2 cellular contexts compared by ENCODE assay signal in genomic region chr7:5288560-5288959, GRCh38.
TF ChIP-seq lines count a peak whose summit lies in the region.

No MANE protein-coding gene starts in this region.

TF ChIP-seq in K562, 482 proteins besides CTCF, POLR2A, EP300 and RAD21:
- TF ChIP-seq MEIS2 (IDR thresholded peaks at IDR 0.05; ENCODE audit: partially characterized antibody), result peak; percentile 4
- peak; percentile 71 for TF ChIP-seq ZFP36 (IDR thresholded peaks at IDR 0.05; ENCODE audit: low read depth, low read length, partially characterized antibody)
- TF ChIP-seq ZBTB33 (CRISPR knock-in tag; IDR thresholded peaks at IDR 0.05), result 0 out of 2 replicates have a peak, but pooled peaks have one; percentile 21
- peak; percentile 92 for TF ChIP-seq BCOR (IDR thresholded peaks at IDR 0.05)
- peak; percentile 37; the same call in 1 of the 2 replicates for TF ChIP-seq PKNOX1 (IDR thresholded peaks at IDR 0.05)
- TF ChIP-seq SMARCA5 (IDR thresholded peaks at IDR 0.05), result peak; percentile 54; the same call in 1 of the 2 replicates
- TF ChIP-seq HDAC2 (IDR thresholded peaks at IDR 0.05), result peak; percentile 36; the same call in 1 of the 2 replicates
- TF ChIP-seq RBM25 (IDR thresholded peaks at IDR 0.05; ENCODE audit: low read depth, low read length, severe bottlenecking), result peak; percentile 85
- TF ChIP-seq KDM1A (IDR thresholded peaks at IDR 0.05), result peak; percentile 40 to 66; a peak in 3 of 4 replicates

TF ChIP-seq in HepG2, 621 proteins besides CTCF, POLR2A, EP300 and RAD21:
- peak; percentile 92 for TF ChIP-seq ZNF768 (CRISPR knock-in tag; IDR thresholded peaks at IDR 0.05)
